In genomic region chr9:80052830-80053229, GRCh38 we compare ENCODE assay signal across 18 cellular contexts.
DNase-seq lines count a peak whose midpoint lies in the region; FAIRE-seq and TF ChIP-seq lines count a peak whose summit lies in the region.
"Had no signal": no experiment of that assay in that cellular context is flagged by ENCODE, and none has a peak within 500 bp of the region (broad histone marks: within the 10 kb centered on the region; RNA-seq: fewer than 3 reads in every experiment).

No MANE protein-coding gene starts in this region.

- H3K36me3 ChIP-seq in brain microvascular endothelial cell (replicated peaks) = no peaks in the 10 kb centered on the region
- no peaks in the 10 kb centered on the region for H3K36me3 ChIP-seq in esophagus muscularis mucosa
- H3K36me3 ChIP-seq: BLaER1 treated with 17β-estradiol and CSF1 and Interleukin-3, amounts not matched to agents 10 nM and 100 nM had no signal

- intact Hi-C loops in esophagus muscularis mucosa (cut with DNase I) = no loop called here

- TF ChIP-seq POLR2A in H54 (IDR thresholded peaks at IDR 0.05; ENCODE audit: low read depth, low read length) = no peak
- TF ChIP-seq POLR2A in esophagus muscularis mucosa (IDR thresholded peaks at IDR 0.05; ENCODE audit: low read depth) = no peak

- TF ChIP-seq CTCF in brain microvascular endothelial cell (IDR thresholded peaks at IDR 0.05; ENCODE audit: low read depth, low read length, missing control alignments) (no peak), esophagus muscularis mucosa (IDR thresholded peaks at IDR 0.05) (no peak)

- 100% methylated on average over 1 of the region's 1 CpG for WGBS in esophagus muscularis mucosa

- peaks cover 0 to 21% (median 12%) of the 10 kb centered on the region in 4 donors for H3K9me3 ChIP-seq in esophagus muscularis mucosa
- H3K9me3 ChIP-seq: A549, Caco-2 had no signal

- H3K27me3 ChIP-seq in brain microvascular endothelial cell (replicated peaks) (no peaks in the 10 kb centered on the region), esophagus muscularis mucosa (no peaks in the 10 kb centered on the region)
- H3K27me3 ChIP-seq: BLaER1 treated with 17β-estradiol and CSF1 and Interleukin-3, amounts not matched to agents 10 nM and 100 nM had no signal

- TF ChIP-seq EP300 in esophagus muscularis mucosa (IDR thresholded peaks at IDR 0.05) = no peak

- no peak for DNase-seq in H54 (ENCODE audit: insufficient read length, low spot score)
- DNase-seq in LHCN-M2 (ENCODE audit: low read depth) = peak; percentile 26
- peak; percentile 14 for DNase-seq in myocyte (ENCODE audit: low read depth)
- no peak for DNase-seq in brain microvascular endothelial cell
- DNase-seq in esophagus muscularis mucosa (ENCODE audit: extremely low spot score) = no peak
- DNase-seq: AML-193; Caco-2; Calu3; CD4-positive, alpha-beta T cell; CD8-positive, alpha-beta T cell; DMS79 treated with DMSO at 0.1 percent for 48 hours; GF-D8 had no signal

- in situ Hi-C loops in brain microvascular endothelial cell (cut with HindIII; ENCODE audit: low pct_ligation_motif_present, low sequenced_read_pairs) = no loop called here

- H3K4me3 ChIP-seq in brain microvascular endothelial cell (ENCODE audit: low read depth, low read length) (no peak overlapping the region), esophagus muscularis mucosa (no peak overlapping the region)
- H3K4me3 ChIP-seq: A549; BLaER1 treated with 17β-estradiol and CSF1 and Interleukin-3, amounts not matched to agents 10 nM and 100 nM had no signal

- FAIRE-seq in H54 (lab: Jason Lieb, UNC) = peak; percentile 57
- FAIRE-seq: A549, GM12891, GM19239 had no signal

- peaks cover 0 to 16% (median 14%) of the 10 kb centered on the region in 4 donors for H3K4me1 ChIP-seq in esophagus muscularis mucosa
- H3K4me1 ChIP-seq: A549, Caco-2 had no signal

- H3K27ac ChIP-seq in brain microvascular endothelial cell (no peak overlapping the region), esophagus muscularis mucosa (replicated peaks in 1 of 4) (no peak overlapping the region)
- H3K27ac ChIP-seq: 22Rv1; A549; BLaER1 treated with 17β-estradiol and CSF1 and Interleukin-3, amounts not matched to agents 10 nM and 100 nM; C4-2B had no signal

Comparison
In these comparisons a context has a peak if more than half of its experiments do, and no peak if none do; other contexts are left out.
1. DNase-seq: peak in LHCN-M2 (single experiment) and myocyte (single experiment); none in H54 (single experiment), brain microvascular endothelial cell (single experiment) and esophagus muscularis mucosa (single experiment).